Comparison of ENCODE assay signal across 8 cellular contexts in genomic region chr16:667780-668518, GRCh38. TPM values are rescaled to one million over a fixed set of nuclear protein-coding genes. Genes with fewer than 3 reads are reported as not detected.
DNase-seq lines count a peak whose midpoint lies in the region; ATAC-seq and TF ChIP-seq lines count a peak whose summit lies in the region.

Gene RHOT2 (plus strand): TSS chr16:668132. CDS start chr16:668200, 68 bp downstream.

- CTCF ChIA-PET in HCT116 (lab: Charles Lee): no interaction called here

- no peaks in the 10 kb centered on the region for H3K9me2 ChIP-seq in HCT116 (ENCODE audit: insufficient read depth)

- peak within 1 kb of the TSS; percentile 87 for H2BK15ac ChIP-seq in neuronal stem cell (ENCODE audit: low read length)

- H3K36me3 ChIP-seq in ES-I3 (ENCODE audit: insufficient read depth, low read length) (peaks cover 26% of the 10 kb centered on the region), HCT116 (ENCODE audit: control insufficient read depth in 1 of 2, insufficient read depth in 2 of 2, low read length in 2 of 2) (peaks cover 0 to 4% of the 10 kb centered on the region in 2 experiments; a peak in 1 of 4 replicates), neuronal stem cell (replicated peaks in 1 of 2; ENCODE audit: control insufficient read depth in 2 of 2, insufficient read depth in 2 of 2, low read length in 2 of 2) (peaks cover 36 to 40% of the 10 kb centered on the region in 2 donors), subcutaneous abdominal adipose tissue (ENCODE audit: control insufficient read depth in 5 of 5, insufficient read depth in 5 of 5, low read length in 5 of 5) (peaks cover 0 to 39% (median 37%) of the 10 kb centered on the region in 5 donors)

- H3K9ac ChIP-seq in ES-I3 (ENCODE audit: low read depth, low read length): peak within 1 kb of the TSS; percentile 87
- peak within 1 kb of the TSS; percentile 80 for H3K9ac ChIP-seq in HCT116 (ENCODE audit: low read length)
- peak within 1 kb of the TSS; percentile 95 for H3K9ac ChIP-seq in neuronal stem cell (ENCODE audit: low read depth, low read length, poor library complexity)
- peak within 1 kb of the TSS; percentile 26 to 96 (median 84) for H3K9ac ChIP-seq in subcutaneous abdominal adipose tissue (ENCODE audit: low read length in 5 of 5)

- no peak within 1 kb of the TSS for H2BK120ac ChIP-seq in neuronal stem cell (ENCODE audit: low read depth, low read length)

- POLR2A ChIA-PET in HCT116 (lab: Charles Lee): no interaction called here

- H3K14ac ChIP-seq in neuronal stem cell (ENCODE audit: low read length): peak within 1 kb of the TSS; percentile 71

- TF ChIP-seq CTCF in HCT116 (IDR thresholded peaks at IDR 0.05 in 2 of 3, conservative IDR thresholded peaks at IDR 0.05 in 1 of 3; ENCODE audit: borderline replicate concordance in 1 of 3, insufficient read depth in 1 of 3, low read depth in 2 of 3, low read length in 2 of 3): peak; percentile 37 to 60 (median 49); a peak in 5 of 6 replicates

- H3K27me3 ChIP-seq in HCT116 (ENCODE audit: insufficient read depth, low read length) (no peaks in the 10 kb centered on the region), neuronal stem cell (ENCODE audit: control insufficient read depth in 3 of 3, insufficient read depth in 3 of 3, low read depth in 1 of 3, low read length in 3 of 3) (no peaks in the 10 kb centered on the region), subcutaneous abdominal adipose tissue (ENCODE audit: control insufficient read depth in 5 of 5, insufficient read depth in 4 of 5, low read length in 5 of 5) (no peaks in the 10 kb centered on the region)

- H2AFZ ChIP-seq in HCT116 (ENCODE audit: low read depth, low read length, poor library complexity, severe bottlenecking) (no peak within 1 kb of the TSS), neuronal stem cell (ENCODE audit: low read length) (peak within 1 kb of the TSS; percentile 76)

- peak within 1 kb of the TSS; percentile 66 for H3K4ac ChIP-seq in neuronal stem cell (ENCODE audit: low read length)

- H3K27ac ChIP-seq in HCT116 (ENCODE audit: low read depth, low read length): peak within 1 kb of the TSS; percentile 78
- H3K27ac ChIP-seq in neuronal stem cell (replicated peaks; ENCODE audit: low read length): no peak within 1 kb of the TSS
- H3K27ac ChIP-seq in subcutaneous abdominal adipose tissue (ENCODE audit: low read depth, low read length): peak within 1 kb of the TSS; percentile 62

- peak; percentile 90 for ATAC-seq in HCT116

- peak within 1 kb of the TSS; percentile 98 for H2AK5ac ChIP-seq in neuronal stem cell (ENCODE audit: low read depth, low read length)

- H3K18ac ChIP-seq in neuronal stem cell (ENCODE audit: low read length): peak within 1 kb of the TSS; percentile 95

- no peak within 1 kb of the TSS for H4K91ac ChIP-seq in neuronal stem cell (ENCODE audit: low read depth, low read length, poor library complexity)

- no peak for TF ChIP-seq POLR2A in HCT116 (IDR thresholded peaks at IDR 0.05; ENCODE audit: borderline replicate concordance, extremely low read depth, insufficient read depth, insufficient read length)

- H3K79me1 ChIP-seq in neuronal stem cell (ENCODE audit: low read depth, low read length): peaks cover 25% of the 10 kb centered on the region

- DNase-seq in HCT116 (ENCODE audit: low read depth, low spot score) (no peak), MV-4-11 (lab: John Stamatoyannopoulos, UW) (peak; percentile 82), SK-MEL-5 (ENCODE audit: low read depth, low spot score) (peak; percentile 86), foreskin melanocyte (peak; percentile 79), neuronal stem cell (ENCODE audit: low spot score) (peak; percentile 89)
- peak; percentile 73 to 89 (median 80) for DNase-seq in activated naive CD4-positive, alpha-beta T cell (lab: John Stamatoyannopoulos, UW)

- H3K4me3 ChIP-seq in HCT116 (replicated peaks in 1 of 2; ENCODE audit: low read depth in 1 of 2, low read length in 2 of 2) (peak within 1 kb of the TSS; percentile 66 to 72), neuronal stem cell (ENCODE audit: low read length in 2 of 2) (peak within 1 kb of the TSS; percentile 89 to 92), subcutaneous abdominal adipose tissue (ENCODE audit: low read depth in 1 of 5, low read length in 5 of 5) (peak within 1 kb of the TSS; percentile 17 to 80 (median 75))

- H3K9me3 ChIP-seq in ES-I3 (ENCODE audit: control insufficient read depth, insufficient read depth, low read length) (no peaks in the 10 kb centered on the region), HCT116 (ENCODE audit: control insufficient read depth in 1 of 2, insufficient read depth in 1 of 2, low read depth in 1 of 2, low read length in 2 of 2) (no peaks in the 10 kb centered on the region), neuronal stem cell (replicated peaks in 1 of 2; ENCODE audit: control insufficient read depth in 2 of 2, insufficient read depth in 1 of 2, low read depth in 1 of 2, low read length in 2 of 2) (no peaks in the 10 kb centered on the region), subcutaneous abdominal adipose tissue (ENCODE audit: control insufficient read depth in 5 of 5, low read length in 5 of 5) (no peaks in the 10 kb centered on the region)

- peak within 1 kb of the TSS; percentile 53 for H2BK5ac ChIP-seq in neuronal stem cell (ENCODE audit: low read length)

- H4K8ac ChIP-seq in neuronal stem cell (ENCODE audit: low read depth, low read length): peak within 1 kb of the TSS; percentile 65

- no peaks in the 10 kb centered on the region for H4K20me1 ChIP-seq in HCT116 (ENCODE audit: insufficient read depth)

- RAD21 ChIA-PET in HCT116 (lab: Charles Lee; ENCODE audit: low non-redundant PET in 1 of 2, low total read pairs in 2 of 2, uncharacterized antibody in 2 of 2, unreplicated experiment in 2 of 2): no interaction called here

- H3K4me2 ChIP-seq in HCT116 (ENCODE audit: low read length) (peak within 1 kb of the TSS; percentile 74), neuronal stem cell (ENCODE audit: insufficient read depth, low read length, poor library complexity, severe bottlenecking) (peak within 1 kb of the TSS; percentile 96)

- BruUV-seq in HCT116 (replicated peaks; lab: Mats Ljungman, UMichigan): no TSS peak

- H3K79me2 ChIP-seq in HCT116 (ENCODE audit: insufficient read depth, low read length): peaks cover 26% of the 10 kb centered on the region

- TF ChIP-seq RAD21 in HCT116 (IDR thresholded peaks at IDR 0.05; ENCODE audit: low read depth): no peak

- peak within 1 kb of the TSS; percentile 80 for H2BK12ac ChIP-seq in neuronal stem cell (ENCODE audit: low read length)

- H3K4me1 ChIP-seq in ES-I3 (ENCODE audit: insufficient read depth, low read length) (peaks cover 4% of the 10 kb centered on the region; the same call in 1 of the 2 replicates), HCT116 (ENCODE audit: control insufficient read depth in 1 of 2, insufficient read depth in 2 of 2, low read length in 2 of 2) (peaks cover 0 to 10% of the 10 kb centered on the region in 2 experiments; a peak in 1 of 4 replicates), neuronal stem cell (ENCODE audit: control insufficient read depth in 2 of 2, insufficient read depth in 1 of 2, low read depth in 1 of 2, low read length in 2 of 2) (peaks cover 2 to 6% of the 10 kb centered on the region in 2 donors), subcutaneous abdominal adipose tissue (ENCODE audit: control insufficient read depth in 5 of 5, insufficient read depth in 5 of 5, low read length in 5 of 5) (peaks cover 2 to 24% (median 21%) of the 10 kb centered on the region in 5 donors)

- in situ Hi-C loops in SK-MEL-5 (cut with HindIII; ENCODE audit: low pct_unique_long_range_greater_than_20kb, low sequenced_read_pairs): no loop called here

- no CpG with 5 or more reads among the region's 78 CpGs for WGBS in neuronal stem cell (ENCODE audit: extremely low coverage in 2 of 2, insufficient read length in 2 of 2, insufficient replicate concordance in 1 of 2), 2 donors

- H3K23ac ChIP-seq in neuronal stem cell (ENCODE audit: low read depth, low read length, poor library complexity): peak within 1 kb of the TSS; percentile 98

- intact Hi-C loops in HCT116 (cut with micrococcal nuclease): no loop called here

TF ChIP-seq in HCT116, 20 proteins besides CTCF, POLR2A, EP300 and RAD21 (continues in another document):
- TF ChIP-seq REST (IDR thresholded peaks at IDR 0.05; ENCODE audit: low read depth): no peak
- TF ChIP-seq CEBPB (IDR thresholded peaks at IDR 0.05; ENCODE audit: low read depth): no peak
- TF ChIP-seq EGR1 (IDR thresholded peaks at IDR 0.05; ENCODE audit: low read depth): peak; percentile 58
- TF ChIP-seq FOSL1 (IDR thresholded peaks at IDR 0.05; ENCODE audit: low read depth): no peak
- no peak for TF ChIP-seq EZH2phosphoT487 (IDR thresholded peaks at IDR 0.05; ENCODE audit: borderline replicate concordance)
- no peak for TF ChIP-seq ZNF274 (IDR thresholded peaks at IDR 0.05; ENCODE audit: low read depth, low read length)
- TF ChIP-seq JUND (IDR thresholded peaks at IDR 0.05): no peak

RNA-seq across cellular contexts. Expression of gene RHOT2, which starts in this region (rescaled TPM):
- total RNA-seq in HCT116 (2021; ENCODE audit: unreplicated experiment): 98.5 TPM
- 62.9 and 63.5 TPM in 2 replicates for polyA plus RNA-seq in HCT116 (2012)
- total RNA-seq in SK-MEL-5 (2014; rRNA removed; shearing (Covaris generic)): 39.7 and 42.7 TPM in 2 replicates
- polyA plus RNA-seq in SK-MEL-5 (2015; cell fraction: cytosol; rRNA removed): 63.6 and 74.8 TPM in 2 replicates
- polyA plus RNA-seq in SK-MEL-5 (2015; cell fraction: nucleus; rRNA removed): 1,244 and 1,428 TPM in 2 replicates
- polyA plus RNA-seq in neuronal stem cell (2013, experiment 1 of 2): 68.0 TPM
- polyA plus RNA-seq in neuronal stem cell (2013, experiment 2 of 2): 63.4 TPM
